Comparison of ENCODE assay signal across 32 cellular contexts in genomic region chr1:236945002-236945401, GRCh38. TPM values are rescaled to one million over a fixed set of nuclear protein-coding genes. Genes with fewer than 3 reads are reported as not detected.
"Had no signal": no experiment of that assay in that cellular context is flagged by ENCODE, and none has a peak within 500 bp of the region (broad histone marks: within the 10 kb centered on the region; RNA-seq: fewer than 3 reads in every experiment).

No MANE protein-coding gene starts in this region.

- H3K9me3 ChIP-seq: colonic mucosa had no signal

- DNase-seq: activated CD4-positive, alpha-beta T cell treated with anti-CD3 and anti-CD28 coated beads, Interleukin-2, amount 10 ng/mL, durations not matched to agents 24 days and 14 days; activated CD4-positive, alpha-beta T cell treated with anti-CD3 and anti-CD28 coated beads, Interleukin-2, amount 50 U/mL, for 4 hours; activated CD8-positive, alpha-beta T cell treated with anti-CD3 and anti-CD28 coated beads for 36 hours; activated gamma-delta T cell; activated naive CD4-positive, alpha-beta T cell treated with Interleukin-2 at 50 U/mL for 16 hours; activated naive CD8-positive, alpha-beta T cell treated with anti-CD3 and anti-CD28 coated beads, Interleukin-2, amount 10 ng/mL, durations not matched to agents 7 days and 5 days; activated T-cell treated with anti-CD3 and anti-CD28 coated beads, Interleukin-2, amount 50 U/mL, for 1 hour; activated T-cell treated with anti-CD3 and anti-CD28 coated beads, Interleukin-2, amount 50 U/mL, for 72 hours; amygdala; colonic mucosa; NCI-H1105; NCI-H1417 treated with DMSO at 0.1 percent for 48 hours; NCI-H187 treated with DMSO at 0.1 percent for 48 hours; NCI-H2081; NCI-H2171 treated with DMSO at 0.1 percent for 48 hours; NCI-H2227 treated with DMSO at 0.1 percent for 48 hours; NCI-H446; NCI-H510A treated with DMSO at 0.1 percent for 48 hours; NCI-H526 treated with DMSO at 0.1 percent for 48 hours; NCI-H774; Right ventricle myocardium superior; T1000 had no signal

- H3K27ac ChIP-seq: ascending aorta, cardiac muscle cell, colonic mucosa, SK-N-MC had no signal

- H3K27me3 ChIP-seq: ascending aorta, cardiac muscle cell, colonic mucosa had no signal

- H3K4me1 ChIP-seq: ascending aorta, colonic mucosa had no signal

- H3K36me3 ChIP-seq: ascending aorta, cardiac muscle cell, colonic mucosa had no signal

- ATAC-seq: activated CD8-positive, alpha-beta T cell treated with anti-CD3 and anti-CD28 coated beads for 36 hours; activated T-cell treated with anti-CD3 and anti-CD28 coated beads, Interleukin-2, amount 50 U/mL, for 72 hours; activated T-helper 17 cell treated with anti-CD3 and anti-CD28 coated beads, Interleukin-2, amount 50 U/mL, for 72 hours had no signal

- H3K4me3 ChIP-seq: ascending aorta, cardiac muscle cell, colonic mucosa, SK-N-MC had no signal

RNA-seq across cellular contexts. Expression of gene MT1HL1, which starts 59.2 kb away (rescaled TPM):
- total RNA-seq: activated CD4-positive, alpha-beta T cell treated with anti-CD3 and anti-CD28 coated beads, Interleukin-2, amount 10 ng/mL, durations not matched to agents 24 days and 14 days; activated CD8-positive, alpha-beta memory T cell treated with anti-CD3 and anti-CD28 coated beads for 36 hours; activated CD8-positive, alpha-beta T cell treated with anti-CD3 and anti-CD28 coated beads for 36 hours; activated naive CD8-positive, alpha-beta T cell treated with anti-CD3 and anti-CD28 coated beads, Interleukin-2, amount 10 ng/mL, durations not matched to agents 7 days and 5 days; activated T-cell treated with anti-CD3 and anti-CD28 coated beads, Interleukin-2, amount 50 U/mL, for 72 hours; activated T-helper 17 cell treated with anti-CD3 and anti-CD28 coated beads, Interleukin-2, amount 50 U/mL, for 72 hours; ascending aorta; cardiac muscle cell; chondrocyte; colonic mucosa; MCF 10A; Right ventricle myocardium superior; T-helper 1 cell treated with Interleukin-12 subunit alpha and Interleukin-12 subunit beta and Interleukin-4 antibody, amounts not matched to agents 30 ng/mL and 1 ng/mL, for 36 hours; T-helper 2 cell treated with Interferon-gamma antibody and Interleukin-4, amounts not matched to agents 100 ng/mL and 5 ng/mL, for 36 hours had no signal
- polyA plus RNA-seq: adipose tissue, cardiac muscle cell had no signal
